18 cellular contexts compared by ENCODE assay signal in genomic region chr19:45464861-45465427, GRCh38. TPM values are rescaled to one million over a fixed set of nuclear protein-coding genes. Genes with fewer than 3 reads are reported as not detected.
DNase-seq lines count a peak whose midpoint lies in the region; ATAC-seq and TF ChIP-seq lines count a peak whose summit lies in the region.
"Had no signal": no experiment of that assay in that cellular context is flagged by ENCODE, and none has a peak within 500 bp of the region (broad histone marks: within the 10 kb centered on the region; RNA-seq: fewer than 3 reads in every experiment).

No MANE protein-coding gene starts in this region.

- TF ChIP-seq POLR2A in GM18505 (IDR thresholded peaks at IDR 0.05; ENCODE audit: borderline replicate concordance, extremely low read depth, insufficient read depth, insufficient read length) = no peak

- peaks cover 10% of the 10 kb centered on the region for H3K4me1 ChIP-seq in osteoblast (ENCODE audit: insufficient read depth, low read length)

- no peaks in the 10 kb centered on the region for H3K36me3 ChIP-seq in H7 (replicated peaks; ENCODE audit: control insufficient read depth, insufficient read depth, low read length)
- H3K36me3 ChIP-seq in osteoblast (ENCODE audit: insufficient read depth, low read length) = no peaks in the 10 kb centered on the region
- H3K36me3 ChIP-seq: HAP-1 had no signal

- H3K4me3 Mint-ChIP-seq in brain (peak overlapping the region in 2 of 5 experiments; percentile 25 to 60), T-cell (peak overlapping the region in 1 of 3 donors; percentile 47)
- H3K4me3 Mint-ChIP-seq: naive thymus-derived CD8-positive, alpha-beta T cell had no signal

- H3K4me1 Mint-ChIP-seq in brain = peaks cover 20% of the 10 kb centered on the region
- peaks cover 15 to 19% (median 18%) of the 10 kb centered on the region in 3 donors for H3K4me1 Mint-ChIP-seq in T-cell

- CTCF ChIA-PET in T-cell (lab: Charles Lee) = no interaction called here

- H2AFZ ChIP-seq in osteoblast (ENCODE audit: low read length) = no peak overlapping the region

- H3K27me3 ChIP-seq in H7 (ENCODE audit: control insufficient read depth, insufficient read depth, low read length) = peaks cover 2% of the 10 kb centered on the region; the same call in 1 of the 2 replicates
- no peaks in the 10 kb centered on the region for H3K27me3 ChIP-seq in osteoblast (ENCODE audit: insufficient read depth, low read length)

- H3K36me3 Mint-ChIP-seq in brain (no peaks in the 10 kb centered on the region), T-cell (no peaks in the 10 kb centered on the region)
- H3K36me3 Mint-ChIP-seq: naive thymus-derived CD8-positive, alpha-beta T cell had no signal

- ATAC-seq in GM18505 (IDR thresholded peaks at IDR 0.05; ENCODE audit: unreplicated experiment) (no peak), T-cell (replicated peaks in 1 of 4) (no peak)
- ATAC-seq: naive thymus-derived CD8-positive, alpha-beta T cell had no signal

- H3K79me2 ChIP-seq in osteoblast (ENCODE audit: insufficient read depth, low read length) = peaks cover 18% of the 10 kb centered on the region

- peak overlapping the region in 3 of 5 experiments; percentile 37 to 74 (median 42) for H3K27ac Mint-ChIP-seq in brain
- no peak overlapping the region for H3K27ac Mint-ChIP-seq in T-cell
- H3K27ac Mint-ChIP-seq: progenitor cell of endocrine pancreas had no signal

- no peak overlapping the region for H3K4me2 ChIP-seq in osteoblast (ENCODE audit: insufficient read depth, low read length)

- POLR2A ChIA-PET in T-cell (lab: Charles Lee) = no interaction called here

- H3K9me3 ChIP-seq in osteoblast (ENCODE audit: low read depth, low read length) = no peaks in the 10 kb centered on the region
- H3K9me3 ChIP-seq: HAP-1 had no signal

- peaks cover 5% of the 10 kb centered on the region for H4K20me1 ChIP-seq in osteoblast (ENCODE audit: insufficient read depth, low read length)

- TF ChIP-seq CTCF in brain (conservative IDR thresholded peaks at IDR 0.05) (no peak), osteoblast (IDR thresholded peaks at IDR 0.05; ENCODE audit: extremely low read depth, low read depth, low read length) (no peak)

- H3K4me3 ChIP-seq in H7 (ENCODE audit: insufficient read depth, low read depth, low read length) (no peak overlapping the region), osteoblast (ENCODE audit: insufficient read depth, low read length) (no peak overlapping the region)
- H3K4me3 ChIP-seq: HAP-1, skin epidermis had no signal

- H3K27ac ChIP-seq in osteoblast (ENCODE audit: low read depth, low read length) = no peak overlapping the region
- H3K27ac ChIP-seq: RWPE1, skin epidermis had no signal

- H3K9me3 Mint-ChIP-seq in brain (peaks cover 0 to 10% (median 0%) of the 10 kb centered on the region in 5 experiments), T-cell (no peaks in the 10 kb centered on the region)
- H3K9me3 Mint-ChIP-seq: naive thymus-derived CD8-positive, alpha-beta T cell had no signal

- H3K27me3 Mint-ChIP-seq in brain (peaks cover 45% of the 10 kb centered on the region), T-cell (peaks cover 0 to 3% of the 10 kb centered on the region in 2 donors)
- H3K27me3 Mint-ChIP-seq: progenitor cell of endocrine pancreas had no signal

- DNase-seq in H7 (peak; percentile 50), osteoblast (ENCODE audit: insufficient read length, low spot score, missing footprints) (peak; percentile 55), SK-N-DZ (ENCODE audit: low spot score) (no peak), T-cell (no peak)
- DNase-seq: EL; mammary epithelial cell; naive thymus-derived CD8-positive, alpha-beta T cell; NCI-H2029; NCI-H446; NK-92 treated with Interleukin-12 subunit alpha and Interleukin-12 subunit beta, amount 100 ng/mL, for 24 hours; stimulated activated CD4-positive, alpha-beta T cell treated with anti-CD3 and anti-CD28 coated beads, Interleukin-2, amount 100 ng/mL, for 48 hours; SW 1271 had no signal

RNA-seq across cellular contexts. Expression of gene FOSB, which starts 2.9 kb away (rescaled TPM):
- 1.6 and 10.3 TPM in 2 replicates for total RNA-seq in H7 (2014; rRNA removed; shearing (Covaris generic))
- polyA plus RNA-seq in brain (ENCODE audit: insufficient read depth, low read depth, low replicate concordance) = 0.92 TPM
- total RNA-seq in osteoblast (3.3 and 3.8 TPM in 2 replicates), T-cell (1,000 to 10,000 TPM in 1 of 5 donors, 100 to 1,000 TPM in 1, 10 to 100 TPM in 1, 1 to 10 TPM in 2; 6.7 to 1,173 (median 10.4) TPM)
- polyA plus RNA-seq in SK-N-DZ (2014; cell fraction: cytosol; rRNA removed) = not detected in 2 replicates
- not detected in 2 replicates for polyA plus RNA-seq in SK-N-DZ (2014; cell fraction: nucleus; rRNA removed)

RNA-seq across cellular contexts. Expression of gene RTN2, which starts 31.9 kb away (rescaled TPM):
- total RNA-seq in H7 (2014; rRNA removed; shearing (Covaris generic)) = 16.3 and 17.5 TPM in 2 replicates
- polyA plus RNA-seq in brain (ENCODE audit: insufficient read depth, low read depth, low replicate concordance) = 64.4 TPM
- total RNA-seq in osteoblast (6.2 TPM in 2 replicates), T-cell (1 to 10 TPM; 1.7 to 2.5 (median 2.2) TPM)
- polyA plus RNA-seq in SK-N-DZ (2014; cell fraction: cytosol; rRNA removed) = 35.2 and 50.4 TPM in 2 replicates
- polyA plus RNA-seq in SK-N-DZ (2014; cell fraction: nucleus; rRNA removed) = 33.0 and 40.4 TPM in 2 replicates

RNA-seq across cellular contexts. Expression of gene PPM1N, which starts 33.3 kb away (rescaled TPM):
- 4.0 and 9.2 TPM in 2 replicates for total RNA-seq in H7 (2014; rRNA removed; shearing (Covaris generic))
- polyA plus RNA-seq in brain (ENCODE audit: insufficient read depth, low read depth, low replicate concordance) = 1.8 TPM
- total RNA-seq in osteoblast = 0.29 and 0.36 TPM in 2 replicates
- polyA plus RNA-seq in SK-N-DZ (2014; cell fraction: cytosol; rRNA removed) = 7.6 and 9.1 TPM in 2 replicates
- polyA plus RNA-seq in SK-N-DZ (2014; cell fraction: nucleus; rRNA removed) = 13.0 and 15.0 TPM in 2 replicates
- 10 to 100 TPM in 2 of 5 donors, 1 to 10 TPM in 3; 5.6 to 14.6 (median 10.0) TPM for total RNA-seq in T-cell
- total RNA-seq: progenitor cell of endocrine pancreas had no signal

RNA-seq across cellular contexts. Expression of gene ERCC1, which starts 41.2 kb away (rescaled TPM):
- 68.5 and 76.6 TPM in 2 replicates for total RNA-seq in H7 (2014; rRNA removed; shearing (Covaris generic))
- polyA plus RNA-seq in brain (ENCODE audit: insufficient read depth, low read depth, low replicate concordance) = 97.8 TPM
- total RNA-seq in osteoblast (88.4 and 96.3 TPM in 2 replicates), T-cell (10 to 100 TPM; 41.7 to 55.4 (median 51.6) TPM)
- 85.0 and 101 TPM in 2 replicates for polyA plus RNA-seq in SK-N-DZ (2014; cell fraction: cytosol; rRNA removed)
- polyA plus RNA-seq in SK-N-DZ (2014; cell fraction: nucleus; rRNA removed) = 66.4 and 73.4 TPM in 2 replicates

RNA-seq across cellular contexts. Expression of gene VASP, which starts 42.3 kb away (rescaled TPM):
- total RNA-seq in H7 (2014; rRNA removed; shearing (Covaris generic)) = 103 and 130 TPM in 2 replicates
- 34.2 TPM for polyA plus RNA-seq in brain (ENCODE audit: insufficient read depth, low read depth, low replicate concordance)
- total RNA-seq in osteoblast (50.1 and 71.3 TPM in 2 replicates), T-cell (100 to 1,000 TPM in 3 of 5 donors, 10 to 100 TPM in 2; 77.4 to 113 (median 101) TPM)
- polyA plus RNA-seq in SK-N-DZ (2014; cell fraction: cytosol; rRNA removed) = 20.3 and 20.6 TPM in 2 replicates
- 12.5 and 15.2 TPM in 2 replicates for polyA plus RNA-seq in SK-N-DZ (2014; cell fraction: nucleus; rRNA removed)

Comparison
In these comparisons a context has a peak if more than half of its experiments do, and no peak if none do; other contexts are left out.
1. DNase-seq: peak in H7 (single experiment) and osteoblast (single experiment); none in SK-N-DZ (single experiment) and T-cell (0 of 34).
2. H3K27ac Mint-ChIP-seq: peak in brain (3 of 5); none in T-cell (0 of 2).